9 cellular contexts compared by ENCODE assay signal in the genomic region with DNA sequence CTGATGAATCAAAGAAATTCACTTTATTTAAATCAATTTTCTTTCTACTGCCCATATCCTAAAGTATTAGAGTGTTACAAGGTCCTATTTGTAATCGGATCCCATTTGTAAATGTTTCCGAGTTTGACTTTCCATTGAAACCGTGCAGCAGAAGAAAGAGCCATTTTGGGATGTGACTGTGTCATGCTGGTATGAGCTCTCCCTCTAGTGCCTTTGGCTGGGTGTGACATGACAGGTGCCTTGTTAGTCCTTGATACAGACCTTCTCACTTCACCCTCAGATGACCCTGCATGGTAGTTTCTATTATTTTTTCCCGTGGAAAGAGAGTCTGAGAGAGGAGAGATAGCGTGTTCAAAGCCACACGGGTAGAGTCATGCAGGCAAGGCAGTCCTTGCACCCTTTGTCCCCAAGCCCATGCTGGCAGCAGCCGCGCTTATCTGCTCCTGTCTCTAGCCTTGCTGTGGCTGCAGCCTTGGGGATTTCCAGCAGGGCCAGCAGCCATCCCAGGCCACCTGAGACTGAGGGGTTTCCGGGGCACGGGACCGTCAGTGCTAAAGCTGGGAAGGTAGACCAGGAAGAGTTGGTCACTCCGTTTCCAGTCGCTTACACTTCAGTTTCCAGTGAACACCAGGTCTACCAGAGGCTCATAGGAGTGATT. TPM values are rescaled to one million over a fixed set of nuclear protein-coding genes. Genes with fewer than 3 reads are reported as not detected.
DNase-seq lines count a peak whose midpoint lies in the region; ATAC-seq, FAIRE-seq and TF ChIP-seq lines count a peak whose summit lies in the region.
"Had no signal": no experiment of that assay in that cellular context is flagged by ENCODE, and none has a peak within 500 bp of the region (broad histone marks: within the 10 kb centered on the region; RNA-seq: fewer than 3 reads in every experiment).

No MANE protein-coding gene starts in this region.

- no peak overlapping the region for H3K4me3 ChIP-seq in CD8-positive, alpha-beta T cell (ENCODE audit: low read depth, low read length)

- no peak overlapping the region for H3K27ac Mint-ChIP-seq in CD8-positive, alpha-beta T cell

- intact Hi-C loops in CD8-positive, alpha-beta T cell (cut with DNase I, micrococcal nuclease), result loop anchor here (1.0 to 10.0 kb wide), 3 partner anchors 48 to 1018 kb away; no protein-coding TSS in a partner anchor
- intact Hi-C loops in left cardiac atrium (cut with DNase I), result loop anchor here (1.0 to 10.0 kb wide), 3 partner anchors 139 to 218 kb away; no protein-coding TSS in a partner anchor

- H3K9me3 ChIP-seq in CD8-positive, alpha-beta T cell (ENCODE audit: low read length), result no peaks in the 10 kb centered on the region

- DNase-seq in CD8-positive, alpha-beta T cell, result peak in 1 of 7 experiments; percentile 37
- DNase-seq in HCEC 1CT (peak; percentile 28), SHP77 (lab: John Stamatoyannopoulos, UW) (peak; percentile 50 to 63), left cardiac atrium (no peak), omental fat pad (ENCODE audit: low spot score) (no peak), urothelium cell line (ENCODE audit: low spot score) (no peak)

- ATAC-seq in CD8-positive, alpha-beta T cell, result peak; percentile 46
- ATAC-seq in left cardiac atrium, result peak; percentile 87 to 92
- no peak for ATAC-seq in omental fat pad (ENCODE audit: low FRiP score)
- ATAC-seq in GM18519 (IDR thresholded peaks at IDR 0.05; ENCODE audit: low FRiP score, unreplicated experiment), result no peak
- ATAC-seq in GM21717 (IDR thresholded peaks at IDR 0.05; ENCODE audit: unreplicated experiment), result no peak

- peak; percentile 50 for TF ChIP-seq CTCF in CD8-positive, alpha-beta T cell (IDR thresholded peaks at IDR 0.05)
- TF ChIP-seq CTCF in omental fat pad (IDR thresholded peaks at IDR 0.05), result no peak

- H3K27ac ChIP-seq in CD8-positive, alpha-beta T cell (ENCODE audit: low read depth, low read length), result no peak overlapping the region

- H3K36me3 Mint-ChIP-seq in CD8-positive, alpha-beta T cell, result peaks cover 10% of the 10 kb centered on the region

- peaks cover 4% of the 10 kb centered on the region for H3K27me3 Mint-ChIP-seq in CD8-positive, alpha-beta T cell (ENCODE audit: low read depth)

- no peaks in the 10 kb centered on the region for H3K36me3 ChIP-seq in CD8-positive, alpha-beta T cell (ENCODE audit: insufficient read depth, low read length)

- no peak for FAIRE-seq in urothelium cell line (lab: Jason Lieb, UNC)

- POLR2A ChIA-PET in CD8-positive, alpha-beta T cell (lab: Charles Lee), result no interaction called here

- H3K4me1 Mint-ChIP-seq in CD8-positive, alpha-beta T cell (ENCODE audit: low read depth), result no peaks in the 10 kb centered on the region

- H3K4me1 ChIP-seq in CD8-positive, alpha-beta T cell (ENCODE audit: insufficient read depth, low read length), result no peaks in the 10 kb centered on the region

- peaks cover 2% of the 10 kb centered on the region for H3K9me3 Mint-ChIP-seq in CD8-positive, alpha-beta T cell
- H3K9me3 Mint-ChIP-seq: IgD-negative memory B cell had no signal

- CTCF ChIA-PET in CD8-positive, alpha-beta T cell (lab: Charles Lee), result interaction anchor here (2.8 kb wide), 1 partner anchor 140 kb away, joined by 13 read pairs; no protein-coding TSS in a partner anchor

- no peaks in the 10 kb centered on the region for H3K27me3 ChIP-seq in CD8-positive, alpha-beta T cell (ENCODE audit: insufficient read depth, low read length)

- no peak overlapping the region for H3K4me3 Mint-ChIP-seq in CD8-positive, alpha-beta T cell

RNA-seq across cellular contexts. Expression of a gene that starts 21.4 kb away (rescaled TPM):
- 10 to 100 TPM; 71.2 to 74.2 TPM for total RNA-seq in CD8-positive, alpha-beta T cell
- 10 to 100 TPM; 25.6 to 35.3 TPM for total RNA-seq in left cardiac atrium
- 10 to 100 TPM; 32.5 to 80.5 (median 44.5) TPM for total RNA-seq in omental fat pad

RNA-seq across cellular contexts. Expression of a gene that starts 35.5 kb away (rescaled TPM):
- total RNA-seq in CD8-positive, alpha-beta T cell, result 10 to 100 TPM; 44.0 to 55.1 TPM
- 10 to 100 TPM; 26.5 to 30.0 TPM for total RNA-seq in left cardiac atrium
- total RNA-seq in omental fat pad, result 10 to 100 TPM; 11.0 to 49.2 (median 28.8) TPM

Comparison
In these comparisons a context has a peak if more than half of its experiments do, and no peak if none do; other contexts are left out.
1. ATAC-seq: peak in CD8-positive, alpha-beta T cell (single experiment) and left cardiac atrium (2 of 2); none in omental fat pad (single experiment), GM18519 (single experiment) and GM21717 (single experiment).
2. DNase-seq: peak in HCEC 1CT (single experiment) and SHP77 (2 of 2); none in left cardiac atrium (single experiment), omental fat pad (single experiment) and urothelium cell line (single experiment).